Comparison of ENCODE assay signal across 23 cellular contexts in genomic region chr20:11796041-11796440, GRCh38.
DNase-seq lines count a peak whose midpoint lies in the region; ATAC-seq and TF ChIP-seq lines count a peak whose summit lies in the region.
"Had no signal": no experiment of that assay in that cellular context is flagged by ENCODE, and none has a peak within 500 bp of the region (broad histone marks: within the 10 kb centered on the region; RNA-seq: fewer than 3 reads in every experiment).

No MANE protein-coding gene starts in this region.

- no peak for TF ChIP-seq POLR2A in heart left ventricle (IDR thresholded peaks at IDR 0.05)

- no peak overlapping the region for H3K9ac ChIP-seq in fibroblast of lung (ENCODE audit: insufficient read depth, low read length)

- H3K36me3 ChIP-seq in fibroblast of lung (ENCODE audit: control insufficient read depth, insufficient read depth, low read length) (no peaks in the 10 kb centered on the region), heart left ventricle (no peaks in the 10 kb centered on the region)
- H3K36me3 ChIP-seq: gastroesophageal sphincter had no signal

- H4K20me1 ChIP-seq in fibroblast of lung (ENCODE audit: control insufficient read depth, extremely low read depth, insufficient read depth, low read length): no peaks in the 10 kb centered on the region

- intact Hi-C loops in heart left ventricle (cut with DNase I): no loop called here

- H3K4me2 ChIP-seq in fibroblast of lung (ENCODE audit: extremely low read depth, insufficient read depth, low read length): no peak overlapping the region

- H3K27ac ChIP-seq in fibroblast of lung (ENCODE audit: insufficient read depth, low read length): no peak overlapping the region
- H3K27ac ChIP-seq in heart left ventricle: no peak overlapping the region
- H3K27ac ChIP-seq: gastroesophageal sphincter, RWPE1, testis had no signal

- H3K27me3 ChIP-seq in fibroblast of lung (ENCODE audit: control insufficient read depth, insufficient read depth, low read length) (no peaks in the 10 kb centered on the region), heart left ventricle (no peaks in the 10 kb centered on the region)
- H3K27me3 ChIP-seq: gastroesophageal sphincter, testis had no signal

- H3K4me3 ChIP-seq in fibroblast of lung (replicated peaks in 1 of 4; ENCODE audit: control extremely low read depth in 1 of 4, insufficient read depth in 1 of 4, low read depth in 3 of 4, low read length in 4 of 4): no peak overlapping the region
- no peak overlapping the region for H3K4me3 ChIP-seq in heart left ventricle
- H3K4me3 ChIP-seq: gastroesophageal sphincter, testis had no signal

- peak; percentile 28 for DNase-seq in KG1 (lab: John Stamatoyannopoulos, UW)
- DNase-seq in fibroblast of lung (ENCODE audit: low read depth in 2 of 2): peak; percentile 19 to 70
- peak; percentile 59 for DNase-seq in renal cortical epithelial cell (ENCODE audit: low read depth)
- DNase-seq in middle frontal gyrus (ENCODE audit: extremely low spot score, low spot score): no peak
- no peak for DNase-seq in nucleus accumbens (lab: John Stamatoyannopoulos, UW)
- no peak for DNase-seq in heart left ventricle
- DNase-seq: activated CD8-positive, alpha-beta T cell treated with anti-CD3 and anti-CD28 coated beads, Interleukin-2, amount 10 ng/mL, durations not matched to agents 7 days and 5 days; activated naive CD4-positive, alpha-beta T cell treated with anti-CD3 and anti-CD28 coated beads for 36 hours; activated T-cell treated with anti-CD3 and anti-CD28 coated beads, Interleukin-2, amount 50 U/mL, for 24 hours; aorta; effector CD4-positive, alpha-beta T cell; Karpas-422; left colon; mesendoderm; naive thymus-derived CD8-positive, alpha-beta T cell; NCI-H524 treated with DMSO at 0.1 percent for 48 hours; T1000; testis had no signal

- no peaks in the 10 kb centered on the region for H3K79me2 ChIP-seq in fibroblast of lung (ENCODE audit: control insufficient read depth, insufficient read depth, low read length)

- WGBS in heart left ventricle, 4 donors: 58 to 76% (median 70%) methylated on average over 3 of the region's 3 CpGs

- ATAC-seq in GM18909 (IDR thresholded peaks at IDR 0.05; ENCODE audit: poor library complexity, unreplicated experiment) (peak; percentile 68), heart left ventricle (no peak)
- ATAC-seq: activated CD8-positive, alpha-beta T cell treated with anti-CD3 and anti-CD28 coated beads, Interleukin-2, amount 10 ng/mL, durations not matched to agents 7 days and 5 days; gastroesophageal sphincter; left colon; naive thymus-derived CD8-positive, alpha-beta T cell; SK-N-SH treated with all-trans-retinoic acid at 6 μM for 48 hours; stimulated activated effector memory CD8-positive, alpha-beta T cell treated with anti-CD3 and anti-CD28 coated beads, Interleukin-12 subunit alpha, Interleukin-12 subunit beta, amount 100 ng/mL, for 72 hours had no signal

- H3K9me3 ChIP-seq in fibroblast of lung (ENCODE audit: control insufficient read depth, insufficient read depth, low read depth, low read length): no peaks in the 10 kb centered on the region
- no peaks in the 10 kb centered on the region for H3K9me3 ChIP-seq in heart left ventricle
- H3K9me3 ChIP-seq: gastroesophageal sphincter, testis had no signal

- H3K4me1 ChIP-seq in fibroblast of lung (ENCODE audit: control insufficient read depth, extremely low read depth, insufficient read depth, low read length) (no peaks in the 10 kb centered on the region), heart left ventricle (no peaks in the 10 kb centered on the region)
- H3K4me1 ChIP-seq: gastroesophageal sphincter, testis had no signal

- TF ChIP-seq CTCF in fibroblast of lung (conservative IDR thresholded peaks at IDR 0.05 in 1 of 2, IDR thresholded peaks at IDR 0.05 in 1 of 2; ENCODE audit: low read depth in 1 of 2, low read length in 2 of 2): no peak
- TF ChIP-seq CTCF in heart left ventricle (IDR thresholded peaks at IDR 0.05): no peak

- H2AFZ ChIP-seq in fibroblast of lung (ENCODE audit: low read length): no peak overlapping the region

Comparison
In these comparisons a context has a peak if more than half of its experiments do, and no peak if none do; other contexts are left out.
1. DNase-seq: peak in KG1 (single experiment), fibroblast of lung (2 of 2) and renal cortical epithelial cell (single experiment); none in middle frontal gyrus (single experiment), nucleus accumbens (0 of 56) and heart left ventricle (0 of 5).